23 cellular contexts compared by ENCODE assay signal in genomic region chr13:73412933-73413332, GRCh38.
"Had no signal": no experiment of that assay in that cellular context is flagged by ENCODE, and none has a peak within 500 bp of the region (broad histone marks: within the 10 kb centered on the region; RNA-seq: fewer than 3 reads in every experiment).

No MANE protein-coding gene starts in this region.

- H3K4me3 ChIP-seq: adrenal gland, body of pancreas, gastrocnemius medialis, right lobe of liver, uterus had no signal

- H3K27me3 ChIP-seq: adrenal gland, body of pancreas, gastrocnemius medialis, neutrophil, right lobe of liver, uterus had no signal

- H3K27ac ChIP-seq: adrenal gland, body of pancreas, gastrocnemius medialis, neutrophil, right lobe of liver, uterus had no signal

- H3K4me1 ChIP-seq: adrenal gland, body of pancreas, gastrocnemius medialis, right lobe of liver, uterus had no signal

- H3K9me3 ChIP-seq: adrenal gland, body of pancreas, gastrocnemius medialis, neutrophil, right lobe of liver, uterus had no signal

- DNase-seq: activated CD4-positive, alpha-beta T cell treated with anti-CD3 and anti-CD28 coated beads for 36 hours; activated CD4-positive, CD25-positive, alpha-beta regulatory T cell; activated naive CD4-positive, alpha-beta T cell treated with Interleukin-2 at 50 U/mL for 16 hours; activated naive CD8-positive, alpha-beta T cell treated with anti-CD3 and anti-CD28 coated beads for 36 hours; activated T-cell treated with anti-CD3 and anti-CD28 coated beads for 4 hours; activated T-cell treated with anti-CD3 and anti-CD28 coated beads, Interleukin-2, amount 50 U/mL, for 72 hours; adrenal gland; aorta; body of pancreas; cortex of kidney; endodermal cell; gastrocnemius medialis; glutamatergic neuron; islet precursor cell; left colon; naive B cell; nephron progenitor cell; right lobe of liver; stimulated activated CD4-positive, alpha-beta T cell treated with anti-CD3 and anti-CD28 coated beads, Interleukin-4, amount 100 ng/mL, for 24 hours; stimulated activated naive CD8-positive, alpha-beta T cell treated with anti-CD3 and anti-CD28 coated beads, Interleukin-15, amount 100 ng/mL, for 72 hours; substantia nigra; uterus had no signal

- H3K36me3 ChIP-seq: adrenal gland, gastrocnemius medialis, neutrophil, right lobe of liver, uterus had no signal
